In the genomic region with DNA sequence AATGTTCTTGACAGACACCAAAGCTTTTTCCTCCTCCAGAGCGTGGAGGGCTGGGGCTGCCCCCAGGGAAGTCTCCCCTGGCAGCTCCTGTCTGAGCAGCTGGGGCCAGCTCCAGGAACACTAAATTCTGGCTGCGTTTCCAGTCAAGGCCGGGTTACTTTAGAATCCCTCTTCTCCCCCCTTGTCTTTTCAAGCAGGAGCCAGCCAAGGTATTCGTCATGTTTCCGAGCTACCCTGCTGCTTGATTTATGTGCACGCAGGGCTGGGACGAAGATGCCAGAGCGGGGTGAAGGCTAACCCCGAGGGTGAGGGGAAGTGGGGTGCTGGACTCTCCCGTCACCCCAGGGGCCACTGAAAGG, we compare ENCODE assay signal across 14 cellular contexts.
DNase-seq lines count a peak whose midpoint lies in the region; ATAC-seq and TF ChIP-seq lines count a peak whose summit lies in the region.
"Had no signal": no experiment of that assay in that cellular context is flagged by ENCODE, and none has a peak within 500 bp of the region (broad histone marks: within the 10 kb centered on the region; RNA-seq: fewer than 3 reads in every experiment).

No MANE protein-coding gene starts in this region.

- no peak overlapping the region for H3K4me3 Mint-ChIP-seq in endodermal cell
- H3K4me3 Mint-ChIP-seq: effector memory CD8-positive, alpha-beta T cell; stimulated activated naive B cell treated with anti-CD40 and anti-IgM and Interleukin-4, amounts not matched to agents 10 μg/mL and 1 μg/mL and 100 μg/mL, for 72 hours had no signal

- ATAC-seq in lung (ENCODE audit: insufficient read depth, low FRiP score) (no peak), esophagus mucosa (no peak), HG03378 (IDR thresholded peaks at IDR 0.05; ENCODE audit: unreplicated experiment) (no peak)
- ATAC-seq: activated CD4-positive, CD25-positive, alpha-beta regulatory T cell treated with anti-CD3 and anti-CD28 coated beads, Interleukin-2, amount 50 U/mL, for 24 hours; effector memory CD8-positive, alpha-beta T cell; stimulated activated naive B cell treated with anti-CD40 and anti-IgM and Interleukin-4, amounts not matched to agents 10 μg/mL and 1 μg/mL and 100 μg/mL, for 72 hours had no signal

- no peak overlapping the region for H3K27ac Mint-ChIP-seq in endodermal cell
- H3K27ac Mint-ChIP-seq: activated T-helper 2 cell treated with anti-CD3 and anti-CD28 coated beads, Interferon-gamma antibody, Interleukin-2, Interleukin-4, amounts not matched to agents 10 μg/mL and 5 μg/mL and 100 μg/mL, durations not matched to agents 14 hours and 24 hours and 36 hours; effector memory CD8-positive, alpha-beta T cell had no signal

- H3K36me3 ChIP-seq in H7 (replicated peaks; ENCODE audit: control insufficient read depth, insufficient read depth, low read length), result no peaks in the 10 kb centered on the region
- H3K36me3 ChIP-seq in endodermal cell (ENCODE audit: control insufficient read depth, insufficient read depth, low read length), result no peaks in the 10 kb centered on the region
- no peaks in the 10 kb centered on the region for H3K36me3 ChIP-seq in lung (ENCODE audit: control insufficient read depth in 2 of 2, insufficient read depth in 2 of 2, low read length in 2 of 2)

- H3K9me3 ChIP-seq in endodermal cell (ENCODE audit: control insufficient read depth, low read length), result no peaks in the 10 kb centered on the region
- no peaks in the 10 kb centered on the region for H3K9me3 ChIP-seq in lung (ENCODE audit: control insufficient read depth in 2 of 2, insufficient read depth in 1 of 2, low read length in 1 of 2)

- WGBS in endodermal cell (ENCODE audit: insufficient coverage in 1 of 2, insufficient read length in 1 of 2), 2 experiments, result 82 to 90% methylated on average over 4 to 10 of the region's 10 CpGs
- 65 to 72% methylated on average over 10 of the region's 10 CpGs for WGBS in lung, 2 donors

- no peaks in the 10 kb centered on the region for H3K36me3 Mint-ChIP-seq in endodermal cell (ENCODE audit: low read depth)
- H3K36me3 Mint-ChIP-seq: stimulated activated naive B cell treated with anti-CD40 and anti-IgM and Interleukin-4, amounts not matched to agents 10 μg/mL and 1 μg/mL and 100 μg/mL, for 72 hours had no signal

- no peaks in the 10 kb centered on the region for H3K4me1 ChIP-seq in endodermal cell (ENCODE audit: control insufficient read depth, insufficient read depth, low read length)
- peaks cover 0 to 8% of the 10 kb centered on the region in 2 donors for H3K4me1 ChIP-seq in lung (ENCODE audit: control insufficient read depth in 2 of 2, insufficient read depth in 2 of 2, low read length in 2 of 2)

- H3K27me3 ChIP-seq in H7 (ENCODE audit: control insufficient read depth, insufficient read depth, low read length), result no peaks in the 10 kb centered on the region
- no peaks in the 10 kb centered on the region for H3K27me3 ChIP-seq in endodermal cell (ENCODE audit: control insufficient read depth, insufficient read depth, low read length, poor library complexity, severe bottlenecking)
- no peaks in the 10 kb centered on the region for H3K27me3 ChIP-seq in lung (ENCODE audit: control insufficient read depth, insufficient read depth)

- DNase-seq in H7 (peak; percentile 33), endodermal cell (no peak), lung (ENCODE audit: low spot score) (peak; percentile 30), NCI-H2029 (lab: John Stamatoyannopoulos, UW) (no peak), erythroblast (lab: John Stamatoyannopoulos, UW) (no peak)
- DNase-seq: effector memory CD8-positive, alpha-beta T cell; SIG-M5; stimulated activated naive B cell treated with anti-CD40 and anti-IgM and Interleukin-4, amounts not matched to agents 10 μg/mL and 1 μg/mL and 100 μg/mL, for 72 hours had no signal

- H3K4me3 ChIP-seq in H7 (ENCODE audit: insufficient read depth, low read depth, low read length) (no peak overlapping the region), endodermal cell (ENCODE audit: low read length) (no peak overlapping the region), lung (no peak overlapping the region), skin epidermis (no peak overlapping the region)

- TF ChIP-seq CTCF in endodermal cell (conservative IDR thresholded peaks at IDR 0.05), result no peak
- no peak for TF ChIP-seq CTCF in lung (IDR thresholded peaks at IDR 0.05; ENCODE audit: control extremely low read depth, extremely low read depth)

- no peaks in the 10 kb centered on the region for H3K4me1 Mint-ChIP-seq in endodermal cell

- peak overlapping the region; percentile 7 for H3K27ac ChIP-seq in endodermal cell (ENCODE audit: low read depth, low read length)
- peak overlapping the region; percentile 34 to 46 for H3K27ac ChIP-seq in lung (ENCODE audit: low read depth in 1 of 2, low read length in 1 of 2)
- H3K27ac ChIP-seq in skin epidermis, result peak overlapping the region in 17 of 21 experiments; percentile 10 to 82 (median 62)
- H3K27ac ChIP-seq: C4-2B had no signal

- no peaks in the 10 kb centered on the region for H3K9me3 Mint-ChIP-seq in endodermal cell
- H3K9me3 Mint-ChIP-seq: activated T-helper 2 cell treated with anti-CD3 and anti-CD28 coated beads, Interferon-gamma antibody, Interleukin-2, Interleukin-4, amounts not matched to agents 10 μg/mL and 5 μg/mL and 100 μg/mL, durations not matched to agents 14 hours and 24 hours and 36 hours; effector memory CD8-positive, alpha-beta T cell; stimulated activated naive B cell treated with anti-CD40 and anti-IgM and Interleukin-4, amounts not matched to agents 10 μg/mL and 1 μg/mL and 100 μg/mL, for 72 hours had no signal

- no peak for TF ChIP-seq POLR2A in erythroblast (IDR thresholded peaks at IDR 0.05; ENCODE audit: low read length)

- no peaks in the 10 kb centered on the region for H3K27me3 Mint-ChIP-seq in endodermal cell (ENCODE audit: insufficient read depth)

- H3K9ac ChIP-seq in endodermal cell (ENCODE audit: extremely low read depth, low read length, poor library complexity, severe bottlenecking), result no peak overlapping the region

Comparison
In these comparisons a context has a peak if more than half of its experiments do, and no peak if none do; other contexts are left out.
1. DNase-seq: peak in H7 (single experiment) and lung (single experiment); none in endodermal cell (single experiment), NCI-H2029 (single experiment) and erythroblast (0 of 2).
2. H3K27ac ChIP-seq: peak in every context shown above with its lines; median percentile 62 in skin epidermis; 40 in lung; 7 in endodermal cell.